ENCODE assay signal across 8 cellular contexts in genomic region chr2:135709992-135710391, GRCh38. TPM values are rescaled to one million over a fixed set of nuclear protein-coding genes. Genes with fewer than 3 reads are reported as not detected.
DNase-seq lines count a peak whose midpoint lies in the region; ATAC-seq, FAIRE-seq and TF ChIP-seq lines count a peak whose summit lies in the region.

No MANE protein-coding gene starts in this region.

- peak; percentile 86 for FAIRE-seq in GM19239 (lab: Jason Lieb, UNC)

- peak; percentile 41 for DNase-seq in BE2C
- DNase-seq in GM19239 (ENCODE audit: insufficient read length, low spot score) = peak; percentile 40
- DNase-seq in NB4 (ENCODE audit: low read depth) = peak; percentile 69
- peak; percentile 46 to 57 for DNase-seq in activated CD4-positive, alpha-beta T cell treated with anti-CD3 and anti-CD28 coated beads for 24 hours (ENCODE audit: low read depth in 2 of 2)
- DNase-seq in cerebellar cortex (ENCODE audit: low spot score) = peak; percentile 54
- peak in 1 of 2 donors; percentile 37 for DNase-seq in left lung
- peak; percentile 21 to 67 (median 46) for DNase-seq in stimulated activated CD4-positive, alpha-beta T cell treated with anti-CD3 and anti-CD28 coated beads, TNF-alpha, amount 100 ng/mL, for 1 hour (ENCODE audit: low read depth in 3 of 3, low spot score in 1 of 3)

- H3K9me3 ChIP-seq in BE2C = no peaks in the 10 kb centered on the region
- no peaks in the 10 kb centered on the region for H3K9me3 ChIP-seq in left lung

- no peak for TF ChIP-seq POLR2A in NB4 (IDR thresholded peaks at IDR 0.05; ENCODE audit: extremely low read depth, insufficient read length)

- TF ChIP-seq CTCF in BE2C (IDR thresholded peaks at IDR 0.05; ENCODE audit: low read depth, low read length) = peak; percentile 82
- TF ChIP-seq CTCF in NB4 (IDR thresholded peaks at IDR 0.05; ENCODE audit: low read depth, low read length) = peak; percentile 96
- peak; percentile 88 to 92 for TF ChIP-seq CTCF in left lung (IDR thresholded peaks at IDR 0.05)

- H3K27me3 ChIP-seq in BE2C (no peaks in the 10 kb centered on the region), left lung (no peaks in the 10 kb centered on the region)

- ATAC-seq in left lung (peak; percentile 82), GM18858 (IDR thresholded peaks at IDR 0.05; ENCODE audit: unreplicated experiment) (no peak)

- H3K4me1 ChIP-seq in BE2C (no peaks in the 10 kb centered on the region), left lung (no peaks in the 10 kb centered on the region)

- no peak overlapping the region for H3K27ac ChIP-seq in left lung

- intact Hi-C loops in left lung (cut with DNase I) = loop anchor here in 1 of 2 donors (5.0 kb wide), 1 partner anchor 708 kb away; no protein-coding TSS in a partner anchor

- H3K4me3 ChIP-seq in BE2C (ENCODE audit: low read depth, low read length) (no peak overlapping the region), NB4 (ENCODE audit: low read depth, low read length) (no peak overlapping the region), left lung (no peak overlapping the region)

- H3K36me3 ChIP-seq in BE2C (no peaks in the 10 kb centered on the region), left lung (peaks cover 0 to 7% of the 10 kb centered on the region in 2 donors)

RNA-seq across cellular contexts. Expression of gene UBXN4, which starts 31.7 kb away (rescaled TPM):
- 48.7 TPM for polyA plus RNA-seq in BE2C (2012; ENCODE audit: insufficient read depth, insufficient read length, low read depth)
- total RNA-seq in left lung = 100 to 1,000 TPM in 1 of 2 donors, 10 to 100 TPM in 1; 88.8 to 114 TPM
